In the genomic region with DNA sequence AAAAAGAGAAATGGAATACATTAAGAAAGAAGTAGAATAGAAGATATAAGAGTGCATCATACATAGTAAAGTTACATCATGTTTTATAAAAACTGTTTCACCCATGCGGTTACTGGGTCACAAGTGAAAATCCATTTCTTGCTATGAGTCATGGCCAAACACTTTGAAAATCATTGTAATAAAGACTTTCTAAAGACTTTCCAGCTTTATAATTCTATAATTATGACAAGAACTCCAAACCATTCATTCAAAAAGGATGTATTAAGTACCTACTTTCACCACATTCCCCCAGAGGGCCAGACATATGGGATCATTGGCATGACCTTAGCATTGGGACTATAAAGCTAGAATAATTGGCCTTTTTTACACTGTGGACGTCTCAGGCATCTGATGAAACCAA, we compare ENCODE assay signal across 1 cellular context.
TF ChIP-seq lines count a peak whose summit lies in the region.

No MANE protein-coding gene starts in this region.

TF ChIP-seq in IMR-90, 13 proteins besides CTCF, POLR2A, EP300 and RAD21:
- no peak for TF ChIP-seq CHD1 (IDR thresholded peaks at IDR 0.05; ENCODE audit: low read depth, low read length)
- no peak for TF ChIP-seq MXI1 (IDR thresholded peaks at IDR 0.05; ENCODE audit: borderline replicate concordance, low read depth, low read length)
- TF ChIP-seq NFE2L2 (IDR thresholded peaks at IDR 0.05; ENCODE audit: low read depth, low read length) = no peak
- 0 out of 2 replicates have a peak, but pooled peaks have one; percentile 44 for TF ChIP-seq FOS (IDR thresholded peaks at IDR 0.05; ENCODE audit: low read depth, low read length)
- peak; percentile 62; the same call in 1 of the 2 replicates for TF ChIP-seq CEBPB (IDR thresholded peaks at IDR 0.05; ENCODE audit: low read depth, low read length)
- TF ChIP-seq SMC3 (IDR thresholded peaks at IDR 0.05; ENCODE audit: low read depth, low read length) = no peak
- TF ChIP-seq RFX5 (IDR thresholded peaks at IDR 0.05; ENCODE audit: low read depth, low read length) = no peak
- TF ChIP-seq, protein P1, sequence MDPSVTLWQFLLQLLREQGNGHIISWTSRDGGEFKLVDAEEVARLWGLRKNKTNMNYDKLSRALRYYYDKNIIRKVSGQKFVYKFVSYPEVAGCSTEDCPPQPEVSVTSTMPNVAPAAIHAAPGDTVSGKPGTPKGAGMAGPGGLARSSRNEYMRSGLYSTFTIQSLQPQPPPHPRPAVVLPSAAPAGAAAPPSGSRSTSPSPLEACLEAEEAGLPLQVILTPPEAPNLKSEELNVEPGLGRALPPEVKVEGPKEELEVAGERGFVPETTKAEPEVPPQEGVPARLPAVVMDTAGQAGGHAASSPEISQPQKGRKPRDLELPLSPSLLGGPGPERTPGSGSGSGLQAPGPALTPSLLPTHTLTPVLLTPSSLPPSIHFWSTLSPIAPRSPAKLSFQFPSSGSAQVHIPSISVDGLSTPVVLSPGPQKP (IDR thresholded peaks at IDR 0.05; ENCODE audit: borderline replicate concordance, low read depth, low read length) = no peak
